ENCODE assay signal across 12 cellular contexts in genomic region chr1:31745898-31746668, GRCh38. TPM values are rescaled to one million over a fixed set of nuclear protein-coding genes. Genes with fewer than 3 reads are reported as not detected.
DNase-seq lines count a peak whose midpoint lies in the region; ATAC-seq and TF ChIP-seq lines count a peak whose summit lies in the region.
"Had no signal": no experiment of that assay in that cellular context is flagged by ENCODE, and none has a peak within 500 bp of the region (broad histone marks: within the 10 kb centered on the region; RNA-seq: fewer than 3 reads in every experiment).

No MANE protein-coding gene starts in this region.

- peak overlapping the region; percentile 54 to 84 for H3K27ac Mint-ChIP-seq in effector memory CD8-positive, alpha-beta T cell
- H3K27ac Mint-ChIP-seq in Caco-2 (ENCODE audit: unreplicated experiment): no peak overlapping the region
- H3K27ac Mint-ChIP-seq: activated naive CD8-positive, alpha-beta T cell had no signal

- no peaks in the 10 kb centered on the region for H3K9me3 Mint-ChIP-seq in effector memory CD8-positive, alpha-beta T cell
- H3K9me3 Mint-ChIP-seq in Caco-2 (ENCODE audit: unreplicated experiment): no peaks in the 10 kb centered on the region

- H3K4me1 Mint-ChIP-seq in effector memory CD8-positive, alpha-beta T cell (ENCODE audit: low read depth in 2 of 2): peaks cover 50 to 55% of the 10 kb centered on the region in 2 donors
- H3K4me1 Mint-ChIP-seq in Caco-2 (ENCODE audit: low read depth, unreplicated experiment): peaks cover 14% of the 10 kb centered on the region

- peak overlapping the region; percentile 65 to 75 for H3K4me3 Mint-ChIP-seq in effector memory CD8-positive, alpha-beta T cell
- H3K4me3 Mint-ChIP-seq in Caco-2 (ENCODE audit: unreplicated experiment): no peak overlapping the region
- H3K4me3 Mint-ChIP-seq: activated naive CD8-positive, alpha-beta T cell had no signal

- BruUV-seq in Caco-2 (replicated peaks; lab: Mats Ljungman, UMichigan): no TSS peak

- H3K27me3 ChIP-seq in right atrium auricular region (no peaks in the 10 kb centered on the region), Caco-2 (replicated peaks; ENCODE audit: control insufficient read depth, insufficient read depth, low read length) (no peaks in the 10 kb centered on the region)

- intact Hi-C loops in left ventricle myocardium superior (cut with micrococcal nuclease) (no loop called here), Caco-2 (cut with micrococcal nuclease; ENCODE audit: unreplicated experiment) (loop anchor here (2.0 kb wide), 1 partner anchor 81 kb away; no protein-coding TSS in a partner anchor)

- TF ChIP-seq CTCF in right atrium auricular region (IDR thresholded peaks at IDR 0.05): no peak
- TF ChIP-seq CTCF in Caco-2 (IDR thresholded peaks at IDR 0.05; ENCODE audit: insufficient read depth in 1 of 2, low read depth in 1 of 2, low read length in 1 of 2, severe bottlenecking in 1 of 2, unreplicated experiment in 1 of 2): no peak

- DNase-seq in right atrium auricular region (ENCODE audit: low spot score) (no peak), left ventricle myocardium superior (no peak), NCI-H69 (lab: John Stamatoyannopoulos, UW) (peak; percentile 76), ecto neural progenitor cell (ENCODE audit: low spot score) (no peak), kidney tubule cell (ENCODE audit: low spot score) (no peak), dedifferentiated amniotic fluid mesenchymal stem cell (ENCODE audit: extremely low spot score) (no peak), Caco-2 (no peak)
- DNase-seq in effector memory CD8-positive, alpha-beta T cell: no peak

- no peaks in the 10 kb centered on the region for H3K9me3 ChIP-seq in right atrium auricular region
- no peaks in the 10 kb centered on the region for H3K9me3 ChIP-seq in Caco-2
- H3K9me3 ChIP-seq: psoas muscle had no signal

- no peak for ATAC-seq in left ventricle myocardium superior
- ATAC-seq in effector memory CD8-positive, alpha-beta T cell (replicated peaks): no peak

- H3K4me1 ChIP-seq in right atrium auricular region (peaks cover 0 to 54% of the 10 kb centered on the region in 2 donors), Caco-2 (peaks cover 5% of the 10 kb centered on the region)

- H3K36me3 ChIP-seq in right atrium auricular region: no peaks in the 10 kb centered on the region
- no peaks in the 10 kb centered on the region for H3K36me3 ChIP-seq in Caco-2 (ENCODE audit: control insufficient read depth, insufficient read depth, low read length)

- peaks cover 2% of the 10 kb centered on the region for H3K36me3 Mint-ChIP-seq in effector memory CD8-positive, alpha-beta T cell (ENCODE audit: insufficient read depth)
- no peaks in the 10 kb centered on the region for H3K36me3 Mint-ChIP-seq in Caco-2 (ENCODE audit: insufficient read depth, unreplicated experiment)
- H3K36me3 Mint-ChIP-seq: activated naive CD8-positive, alpha-beta T cell had no signal

- CTCF ChIA-PET in Caco-2 (lab: Charles Lee): interaction anchor here (0.5 to 1.6 kb wide), 14 partner anchors 11 to 257 kb away, joined by 3 to 16 read pairs (median 5); no protein-coding TSS in a partner anchor

- peak overlapping the region; percentile 46 to 53 for H3K27ac ChIP-seq in right atrium auricular region
- H3K27ac ChIP-seq: KMS-11, psoas muscle had no signal

- POLR2A ChIA-PET in Caco-2 (lab: Charles Lee): no interaction called here

- no peaks in the 10 kb centered on the region for H3K27me3 Mint-ChIP-seq in effector memory CD8-positive, alpha-beta T cell
- H3K27me3 Mint-ChIP-seq in Caco-2 (ENCODE audit: insufficient read depth, unreplicated experiment): no peaks in the 10 kb centered on the region

- H3K4me3 ChIP-seq in right atrium auricular region: no peak overlapping the region
- no peak overlapping the region for H3K4me3 ChIP-seq in Caco-2 (ENCODE audit: low read depth, low read length)
- H3K4me3 ChIP-seq: psoas muscle had no signal

RNA-seq across cellular contexts. Expression of gene ADGRB2, which starts 18.1 kb away (rescaled TPM):
- 10 to 100 TPM; 14.4 to 19.1 TPM for total RNA-seq in right atrium auricular region
- total RNA-seq in left ventricle myocardium superior: 10.0 TPM
- 1.4 and 2.2 TPM in 2 replicates for total RNA-seq in Caco-2 (2022)

RNA-seq across cellular contexts. Expression of gene COL16A1, which starts 42.3 kb away (rescaled TPM):
- total RNA-seq in right atrium auricular region (10 to 100 TPM; 31.2 to 34.4 TPM), left ventricle myocardium superior (16.1 TPM), Caco-2 (2022) (0.44 and 0.50 TPM in 2 replicates)
- total RNA-seq: activated CD8-positive, alpha-beta memory T cell treated with anti-CD3 and anti-CD28 coated beads for 36 hours had no signal

Comparison
In these comparisons a context has a peak if more than half of its experiments do, and no peak if none do; other contexts are left out.
1. RNA of gene COL16A1, which starts 42.3 kb away (total RNA-seq): 31.2 to 34.4 TPM in right atrium auricular region and 16.1 TPM in left ventricle myocardium superior (single experiment); 0.44 to 0.50 TPM in Caco-2; every median in the first group is over 10 times any median in the second.